ENCODE assay signal across 22 cellular contexts in genomic region chr12:21073129-21073528, GRCh38. TPM values are rescaled to one million over a fixed set of nuclear protein-coding genes. Genes with fewer than 3 reads are reported as not detected.
DNase-seq lines count a peak whose midpoint lies in the region; ATAC-seq, FAIRE-seq and TF ChIP-seq lines count a peak whose summit lies in the region.
"Had no signal": no experiment of that assay in that cellular context is flagged by ENCODE, and none has a peak within 500 bp of the region (broad histone marks: within the 10 kb centered on the region; RNA-seq: fewer than 3 reads in every experiment).

No MANE protein-coding gene starts in this region.

- H3K79me2 ChIP-seq in HCT116 (ENCODE audit: insufficient read depth, low read length) (no peaks in the 10 kb centered on the region), PC-3 (ENCODE audit: low read length) (no peaks in the 10 kb centered on the region)

- RAD21 ChIA-PET in HCT116 (lab: Charles Lee; ENCODE audit: low non-redundant PET in 1 of 2, low total read pairs in 2 of 2, uncharacterized antibody in 2 of 2, unreplicated experiment in 2 of 2), result interaction anchor here in 1 of 2 experiments (1.1 kb wide), 1 partner anchor 122 kb away, joined by 5 read pairs; no protein-coding TSS in a partner anchor

- POLR2A ChIA-PET in HCT116 (lab: Charles Lee) (no interaction called here), PC-3 (lab: Charles Lee; ENCODE audit: unreplicated experiment) (no interaction called here)

- CTCF ChIA-PET in HCT116 (lab: Charles Lee) (interaction anchor here (1.1 kb wide), 1 partner anchor 122 kb away, joined by 4 read pairs; no protein-coding TSS in a partner anchor), PC-3 (lab: Charles Lee) (no interaction called here)

- ATAC-seq in HCT116 (peak; percentile 67), PC-3 (no peak)
- ATAC-seq: HepG2 had no signal

- H3K4me2 ChIP-seq in HCT116 (ENCODE audit: low read length), result peak overlapping the region; percentile 69
- no peak overlapping the region for H3K4me2 ChIP-seq in PC-3 (ENCODE audit: low read length)

- FAIRE-seq in kidney (lab: Jason Lieb, UNC), result no peak
- FAIRE-seq: GM19239, HepG2 had no signal

- H3K9me3 ChIP-seq in HCT116 (ENCODE audit: control insufficient read depth in 1 of 2, insufficient read depth in 1 of 2, low read depth in 1 of 2, low read length in 2 of 2) (no peaks in the 10 kb centered on the region), PC-3 (ENCODE audit: low read length) (no peaks in the 10 kb centered on the region), kidney (ENCODE audit: control insufficient read depth in 1 of 2, low read length in 2 of 2) (no peaks in the 10 kb centered on the region)

- no TSS peak for BruUV-seq in HCT116 (replicated peaks; lab: Mats Ljungman, UMichigan)
- no TSS peak for BruUV-seq in PC-3 (replicated peaks; lab: Mats Ljungman, UMichigan)

- no peak for TF ChIP-seq RAD21 in HCT116 (IDR thresholded peaks at IDR 0.05; ENCODE audit: low read depth)

- no peak for TF ChIP-seq POLR2A in HCT116 (IDR thresholded peaks at IDR 0.05; ENCODE audit: borderline replicate concordance, extremely low read depth, insufficient read depth, insufficient read length)

- H4K20me1 ChIP-seq in HCT116 (ENCODE audit: insufficient read depth) (no peaks in the 10 kb centered on the region), PC-3 (ENCODE audit: low read length) (no peaks in the 10 kb centered on the region)

- H3K9me2 ChIP-seq in HCT116 (ENCODE audit: insufficient read depth) (no peaks in the 10 kb centered on the region), PC-3 (replicated peaks; ENCODE audit: low read length) (no peaks in the 10 kb centered on the region)

- H2AFZ ChIP-seq in HCT116 (ENCODE audit: low read depth, low read length, poor library complexity, severe bottlenecking), result peak overlapping the region; percentile 63
- H2AFZ ChIP-seq in PC-3 (ENCODE audit: low read length), result no peak overlapping the region

- H3K4me1 ChIP-seq in HCT116 (ENCODE audit: control insufficient read depth in 1 of 2, insufficient read depth in 2 of 2, low read length in 2 of 2) (peaks cover 20 to 33% of the 10 kb centered on the region in 2 experiments), PC-3 (ENCODE audit: insufficient read depth, low read length) (no peaks in the 10 kb centered on the region), kidney (ENCODE audit: control insufficient read depth in 1 of 2, insufficient read depth in 1 of 2, low read depth in 1 of 2, low read length in 2 of 2) (no peaks in the 10 kb centered on the region)

- in situ Hi-C loops in brain microvascular endothelial cell (cut with HindIII; ENCODE audit: low pct_ligation_motif_present, low sequenced_read_pairs), result no loop called here

- H3K4me3 ChIP-seq in HCT116 (replicated peaks in 1 of 2; ENCODE audit: low read depth in 1 of 2, low read length in 2 of 2) (peak overlapping the region in 1 of 2 experiments; percentile 22; a peak in 3 of 4 replicates), PC-3 (ENCODE audit: low read length) (no peak overlapping the region), brain microvascular endothelial cell (ENCODE audit: low read depth, low read length) (no peak overlapping the region), kidney (ENCODE audit: low read length in 2 of 2) (no peak overlapping the region)

- intact Hi-C loops in HCT116 (cut with micrococcal nuclease) (no loop called here), PC-3 (cut with micrococcal nuclease) (no loop called here), kidney (cut with DNase I) (no loop called here)

- peak overlapping the region; percentile 41 for H3K9ac ChIP-seq in HCT116 (ENCODE audit: low read length)
- no peak overlapping the region for H3K9ac ChIP-seq in PC-3 (ENCODE audit: low read length)
- no peak overlapping the region for H3K9ac ChIP-seq in kidney (ENCODE audit: low read length in 2 of 2)

- DNase-seq in HCT116 (ENCODE audit: low read depth, low spot score) (peak; percentile 45), PC-3 (no peak), brain microvascular endothelial cell (peak; percentile 3), NCI-H2196 (lab: John Stamatoyannopoulos, UW; ENCODE audit: unreplicated experiment) (no peak), NCI-H1436 treated with DMSO at 0.1 percent for 48 hours (lab: John Stamatoyannopoulos, UW) (no peak), occipital lobe (lab: John Stamatoyannopoulos, UW) (no peak), kidney (no peak)
- DNase-seq: Calu3; CD8-positive, alpha-beta memory T cell; GF-D8; HFFc6; KBM-7; NCI-H1105; NCI-H2029 treated with DMSO at 0.1 percent for 48 hours; NCI-H345; NCI-H524; NCI-H774; SHP77 had no signal

- H3K36me3 ChIP-seq in HCT116 (ENCODE audit: control insufficient read depth in 1 of 2, insufficient read depth in 2 of 2, low read length in 2 of 2) (no peaks in the 10 kb centered on the region), PC-3 (ENCODE audit: low read depth, low read length) (no peaks in the 10 kb centered on the region), brain microvascular endothelial cell (replicated peaks) (no peaks in the 10 kb centered on the region), kidney (ENCODE audit: control insufficient read depth in 1 of 2, insufficient read depth in 2 of 2, low read length in 2 of 2) (no peaks in the 10 kb centered on the region)

- peak overlapping the region; percentile 66 for H3K27ac ChIP-seq in HCT116 (ENCODE audit: low read depth, low read length)
- peak overlapping the region; percentile 51 for H3K27ac ChIP-seq in PC-3 (ENCODE audit: low read length)
- peak overlapping the region; percentile 45 for H3K27ac ChIP-seq in brain microvascular endothelial cell
- H3K27ac ChIP-seq in kidney (ENCODE audit: low read depth in 2 of 2, low read length in 2 of 2), result no peak overlapping the region
- H3K27ac ChIP-seq: C4-2B had no signal

- H3K27me3 ChIP-seq in HCT116 (ENCODE audit: insufficient read depth, low read length) (no peaks in the 10 kb centered on the region), PC-3 (ENCODE audit: low read length) (no peaks in the 10 kb centered on the region), brain microvascular endothelial cell (replicated peaks) (no peaks in the 10 kb centered on the region)

- no peaks in the 10 kb centered on the region for H3F3A ChIP-seq in PC-3 (ENCODE audit: low read length, unreplicated experiment)

- 0 out of 6 replicates have a peak, but pooled peaks of 1 of the 3 experiments have one; percentile 12 for TF ChIP-seq CTCF in HCT116 (IDR thresholded peaks at IDR 0.05 in 2 of 3, conservative IDR thresholded peaks at IDR 0.05 in 1 of 3; ENCODE audit: borderline replicate concordance in 1 of 3, insufficient read depth in 1 of 3, low read depth in 2 of 3, low read length in 2 of 3)
- no peak for TF ChIP-seq CTCF in PC-3 (conservative IDR thresholded peaks at IDR 0.05; ENCODE audit: low read depth, low read length)
- no peak for TF ChIP-seq CTCF in brain microvascular endothelial cell (IDR thresholded peaks at IDR 0.05; ENCODE audit: low read depth, low read length, missing control alignments)
- no peak for TF ChIP-seq CTCF in kidney (IDR thresholded peaks at IDR 0.05; ENCODE audit: borderline replicate concordance, extremely low read depth, insufficient read depth)

TF ChIP-seq in HCT116, 20 proteins besides CTCF, POLR2A, EP300 and RAD21 (continues in another document):
- TF ChIP-seq SRF (IDR thresholded peaks at IDR 0.05; ENCODE audit: low read depth) (no peak), YY1 (IDR thresholded peaks at IDR 0.05; ENCODE audit: extremely low read depth, insufficient replicate concordance, low read depth, low read length) (no peak), REST (IDR thresholded peaks at IDR 0.05; ENCODE audit: low read depth) (no peak), EZH2 (IDR thresholded peaks at IDR 0.05) (no peak), CEBPB (IDR thresholded peaks at IDR 0.05; ENCODE audit: low read depth) (no peak), POLR2AphosphoS5 (IDR thresholded peaks at IDR 0.05; ENCODE audit: low read depth, low read length) (no peak), FOSL1 (IDR thresholded peaks at IDR 0.05; ENCODE audit: low read depth) (no peak), ZFX (IDR thresholded peaks at IDR 0.05) (no peak), ELF1 (IDR thresholded peaks at IDR 0.05; ENCODE audit: borderline replicate concordance, low read depth) (no peak), ATF3 (IDR thresholded peaks at IDR 0.05) (no peak)

RNA-seq across cellular contexts. Expression of gene SLCO1B1, which starts 57.9 kb away (rescaled TPM):
- total RNA-seq in HCT116 (2021; ENCODE audit: unreplicated experiment) (0.32 TPM), PC-3 (2014; rRNA removed) (not detected in 2 replicates), occipital lobe (0.16 TPM), kidney (not detected)
- polyA plus RNA-seq in HCT116 (2012), result 0.02 and 0.03 TPM in 2 replicates
- not detected for polyA plus RNA-seq in kidney (ENCODE audit: insufficient read depth, low read depth, low replicate concordance)
- total RNA-seq: CD8-positive, alpha-beta memory T cell; HepG2; HFFc6; OCI-LY7 had no signal
- polyA plus RNA-seq: CD8-positive, alpha-beta memory T cell; HepG2 had no signal

Comparison
In these comparisons a context has a peak if more than half of its experiments do, and no peak if none do; other contexts are left out.
1. DNase-seq: peak in HCT116 (single experiment) and brain microvascular endothelial cell (single experiment); none in PC-3 (single experiment), NCI-H2196 (single experiment), NCI-H1436 treated with DMSO at 0.1 percent for 48 hours (single experiment), occipital lobe (single experiment) and kidney (single experiment).
2. H3K27ac ChIP-seq: peak in HCT116 (single experiment), PC-3 (single experiment) and brain microvascular endothelial cell (single experiment); none in kidney (0 of 2).